In genomic region chr11:67427364-67427859, GRCh38 we compare ENCODE assay signal across 9 cellular contexts. TPM values are rescaled to one million over a fixed set of nuclear protein-coding genes. Genes with fewer than 3 reads are reported as not detected.
A peak's percentile ranks its signal among the peaks of the same experiment; 100 is the strongest.
DNase-seq lines count a peak whose midpoint lies in the region; ATAC-seq and TF ChIP-seq lines count a peak whose summit lies in the region.
"Not testable (repeated sequence)": the region's sequence is repeated elsewhere in the genome, so short reads cannot be mapped to it uniquely, and the experiment has no call there.
"Had no signal": no experiment of that assay in that cellular context is flagged by ENCODE, and none has a peak within 500 bp of the region (broad histone marks: within the 10 kb centered on the region; RNA-seq: fewer than 3 reads in every experiment).

No MANE protein-coding gene starts in this region.

- H3K27ac ChIP-seq in 22Rv1 (peak overlapping the region; percentile 82), GM23338 (ENCODE audit: low read depth) (peak overlapping the region; percentile 75), Panc1 (ENCODE audit: low read length) (peak overlapping the region; percentile 85), dorsolateral prefrontal cortex (peak overlapping the region in 58 of 59 donors; percentile 52 to 99 (median 95)), spleen (peak overlapping the region; percentile 91 to 97 (median 94))
- peak overlapping the region; percentile 97 for H3K27ac ChIP-seq in naive thymus-derived CD4-positive, alpha-beta T cell (ENCODE audit: low read depth, low read length)

- ATAC-seq in GM23338; Panc1; naive thymus-derived CD4-positive, alpha-beta T cell: not testable (repeated sequence)

- H3K36me3 ChIP-seq in GM23338 (ENCODE audit: insufficient read depth); Panc1 (ENCODE audit: control insufficient read depth, insufficient read depth, low read length): not testable (repeated sequence)
- H3K36me3 ChIP-seq in naive thymus-derived CD4-positive, alpha-beta T cell (ENCODE audit: control insufficient read depth in 2 of 3, insufficient read depth in 3 of 3, low read length in 3 of 3): peaks cover 0 to 18% (median 8%) of the 10 kb centered on the region in 3 experiments
- H3K36me3 ChIP-seq in spleen: peaks cover 0 to 33% (median 20%) of the 10 kb centered on the region in 6 donors

- H3K36me3 Mint-ChIP-seq in GM23338 (ENCODE audit: low read depth): peaks cover 12% of the 10 kb centered on the region
- peaks cover 10% of the 10 kb centered on the region for H3K36me3 Mint-ChIP-seq in activated naive CD4-positive, alpha-beta T cell treated with anti-CD3 and anti-CD28 coated beads, Interleukin-2, amount 10 ng/mL, durations not matched to agents 7 days and 5 days
- peaks cover 0 to 13% (median 7%) of the 10 kb centered on the region in 5 donors for H3K36me3 Mint-ChIP-seq in naive thymus-derived CD4-positive, alpha-beta T cell

- H2AFZ ChIP-seq in GM23338: peak overlapping the region; percentile 66

- H3K9me3 Mint-ChIP-seq in GM23338; activated naive CD4-positive, alpha-beta T cell treated with anti-CD3 and anti-CD28 coated beads, Interleukin-2, amount 10 ng/mL, durations not matched to agents 7 days and 5 days; naive thymus-derived CD4-positive, alpha-beta T cell: not testable (repeated sequence)

- not testable (repeated sequence) for H3K9me3 ChIP-seq in Panc1 (ENCODE audit: control insufficient read depth, insufficient read depth, low read depth, low read length); naive thymus-derived CD4-positive, alpha-beta T cell (ENCODE audit: control insufficient read depth in 2 of 3, low read length in 3 of 3); spleen

- H3K4me1 Mint-ChIP-seq in GM23338: not testable (repeated sequence)
- peaks cover 62% of the 10 kb centered on the region for H3K4me1 Mint-ChIP-seq in activated naive CD4-positive, alpha-beta T cell treated with anti-CD3 and anti-CD28 coated beads, Interleukin-2, amount 10 ng/mL, durations not matched to agents 7 days and 5 days
- peaks cover 14 to 61% (median 48%) of the 10 kb centered on the region in 7 donors for H3K4me1 Mint-ChIP-seq in naive thymus-derived CD4-positive, alpha-beta T cell

- CTCF ChIA-PET in Panc1 (lab: Charles Lee); activated naive CD4-positive, alpha-beta T cell treated with anti-CD3 and anti-CD28 coated beads, Interleukin-2, amount 10 ng/mL, durations not matched to agents 7 days and 5 days (lab: Charles Lee): not testable (repeated sequence)
- CTCF ChIA-PET in naive thymus-derived CD4-positive, alpha-beta T cell (lab: Charles Lee): interaction anchor here (1.0 kb wide), 1 partner anchor 20 kb away, joined by 3 read pairs; no protein-coding TSS in a partner anchor

- not testable (repeated sequence) for H3K27me3 ChIP-seq in GM23338 (ENCODE audit: insufficient read depth); Panc1 (ENCODE audit: control insufficient read depth, insufficient read depth, low read length); dorsolateral prefrontal cortex; naive thymus-derived CD4-positive, alpha-beta T cell (ENCODE audit: control insufficient read depth in 2 of 2, insufficient read depth in 2 of 2, low read length in 2 of 2); spleen (replicated peaks in 1 of 7)

- TF ChIP-seq CTCF in 22Rv1 (IDR thresholded peaks at IDR 0.05); GM23338 (conservative IDR thresholded peaks at IDR 0.05; ENCODE audit: low read depth in 2 of 2); Panc1 (IDR thresholded peaks at IDR 0.05); dorsolateral prefrontal cortex (IDR thresholded peaks at IDR 0.05 in 54 of 56, conservative IDR thresholded peaks at IDR 0.05 in 2 of 56; ENCODE audit: low read depth in 1 of 56, partially characterized antibody in 56 of 56); spleen (IDR thresholded peaks at IDR 0.05 in 8 of 11, conservative IDR thresholded peaks at IDR 0.05 in 3 of 11): not testable (repeated sequence)

- BruUV-seq in Panc1 (replicated peaks; lab: Mats Ljungman, UMichigan): not testable (repeated sequence)

- H3K4me2 ChIP-seq in GM23338: peak overlapping the region; percentile 98

- H4K20me1 ChIP-seq in GM23338 (replicated peaks; ENCODE audit: insufficient read depth): not testable (repeated sequence)

- POLR2A ChIA-PET in Panc1 (lab: Charles Lee): not testable (repeated sequence)
- POLR2A ChIA-PET in naive thymus-derived CD4-positive, alpha-beta T cell (lab: Charles Lee): interaction anchor here (2.7 to 31.8 kb wide), 7 partner anchors 9 to 56 kb away, joined by 12 to 1530 read pairs (median 56); partner anchors contain the start of genes AIP, CARNS1, CORO1B and PPP1CA

- intact Hi-C loops in Panc1 (cut with micrococcal nuclease; ENCODE audit: unreplicated experiment); spleen (cut with DNase I; ENCODE audit: low total_unique reads): not testable (repeated sequence)
- intact Hi-C loops in dorsolateral prefrontal cortex (cut with DNase I): loop anchor here (5.0 kb wide), 3 partner anchors 35 to 80 kb away; partner anchors contain the start of genes RAD9A (in 2 of the 2), CDK2AP2 (in 1 of the 2), PITPNM1 (in 1 of the 2) and TMEM134 (in 1 of the 2)
- intact Hi-C loops in naive thymus-derived CD4-positive, alpha-beta T cell (cut with micrococcal nuclease): loop anchor here in 1 of 2 donors (5.0 kb wide), 1 partner anchor 35 kb away; the partner anchor contains the start of gene RAD9A

- H3K4me3 Mint-ChIP-seq in GM23338: peak overlapping the region; percentile 92
- H3K4me3 Mint-ChIP-seq in activated naive CD4-positive, alpha-beta T cell treated with anti-CD3 and anti-CD28 coated beads, Interleukin-2, amount 10 ng/mL, durations not matched to agents 7 days and 5 days: peak overlapping the region; percentile 98
- peak overlapping the region; percentile 92 to 100 (median 98) for H3K4me3 Mint-ChIP-seq in naive thymus-derived CD4-positive, alpha-beta T cell

- not testable (repeated sequence) for DNase-seq in GM23338 (ENCODE audit: low spot score); Panc1 (ENCODE audit: low read depth, low spot score); activated naive CD4-positive, alpha-beta T cell treated with anti-CD3 and anti-CD28 coated beads, Interleukin-2, amount 10 ng/mL, durations not matched to agents 7 days and 5 days; dorsolateral prefrontal cortex; naive thymus-derived CD4-positive, alpha-beta T cell; spleen

- peak overlapping the region; percentile 93 for H3K27ac Mint-ChIP-seq in GM23338
- H3K27ac Mint-ChIP-seq in activated naive CD4-positive, alpha-beta T cell treated with anti-CD3 and anti-CD28 coated beads, Interleukin-2, amount 10 ng/mL, durations not matched to agents 7 days and 5 days: peak overlapping the region; percentile 95
- peak overlapping the region; percentile 94 to 98 (median 96) for H3K27ac Mint-ChIP-seq in naive thymus-derived CD4-positive, alpha-beta T cell

- not testable (repeated sequence) for H3K4me1 ChIP-seq in GM23338 (ENCODE audit: insufficient read depth); Panc1 (ENCODE audit: control insufficient read depth, insufficient read depth, low read length)
- H3K4me1 ChIP-seq in naive thymus-derived CD4-positive, alpha-beta T cell (ENCODE audit: control insufficient read depth in 2 of 2, insufficient read depth in 2 of 2, low read length in 2 of 2): peaks cover 17 to 29% of the 10 kb centered on the region in 2 donors
- peaks cover 14 to 57% (median 35%) of the 10 kb centered on the region in 6 donors for H3K4me1 ChIP-seq in spleen

- TF ChIP-seq POLR2A in spleen (IDR thresholded peaks at IDR 0.05): not testable (repeated sequence)

- WGBS in spleen, 5 donors: 70 to 78% (median 74%) methylated on average over 19 of the region's 19 CpGs

- in situ Hi-C loops in Panc1 (cut with HindIII; ENCODE audit: low pct_unique_long_range_greater_than_20kb, low sequenced_read_pairs): not testable (repeated sequence)

- peaks cover 23% of the 10 kb centered on the region for H3K27me3 Mint-ChIP-seq in GM23338 (ENCODE audit: insufficient read depth, low read depth, poor library complexity)
- H3K27me3 Mint-ChIP-seq in activated naive CD4-positive, alpha-beta T cell treated with anti-CD3 and anti-CD28 coated beads, Interleukin-2, amount 10 ng/mL, durations not matched to agents 7 days and 5 days; naive thymus-derived CD4-positive, alpha-beta T cell: not testable (repeated sequence)

- H3K79me2 ChIP-seq in GM23338 (replicated peaks; ENCODE audit: insufficient read depth): peaks cover 11% of the 10 kb centered on the region

- H3F3A ChIP-seq in GM23338 (replicated peaks; ENCODE audit: low read depth): peaks cover 13% of the 10 kb centered on the region; the same call in 1 of the 2 replicates

- H3K4me3 ChIP-seq in GM23338: peak overlapping the region; percentile 99
- H3K4me3 ChIP-seq in Panc1 (ENCODE audit: low read depth in 2 of 2, low read length in 2 of 2): peak overlapping the region; percentile 63 to 95
- H3K4me3 ChIP-seq in dorsolateral prefrontal cortex: peak overlapping the region; percentile 55 to 99 (median 92)
- peak overlapping the region; percentile 94 for H3K4me3 ChIP-seq in iPS-11a (ENCODE audit: low read depth, low read length)
- H3K4me3 ChIP-seq in naive thymus-derived CD4-positive, alpha-beta T cell (ENCODE audit: low read length): peak overlapping the region; percentile 82
- peak overlapping the region; percentile 72 to 96 (median 80) for H3K4me3 ChIP-seq in spleen

- H3K9me2 ChIP-seq in GM23338 (ENCODE audit: insufficient read depth): not testable (repeated sequence)

RNA-seq across cellular contexts. Expression of gene RPS6KB2, which starts 0.9 kb away (rescaled TPM):
- 41.3 and 48.2 TPM in 2 replicates for total RNA-seq in GM23338 (2014; rRNA removed; shearing (Covaris generic))
- polyA plus RNA-seq in GM23338 (2016; fragmentation: Nextera tagmentation; extraction: Ambion mirVana) (27.7 and 29.5 TPM in 2 replicates), spleen (10 to 100 TPM; 39.5 to 95.0 (median 53.8) TPM)
- total RNA-seq in Panc1 (2021; ENCODE audit: unreplicated experiment) (68.5 TPM), dorsolateral prefrontal cortex (10 to 100 TPM; 13.4 to 47.4 (median 28.2) TPM), spleen (10 to 100 TPM; 51.5 to 65.4 (median 55.4) TPM)
- 87.9 TPM for polyA plus RNA-seq in Panc1 (2012; ENCODE audit: insufficient read length)
- 10 to 100 TPM; 61.9 to 83.9 (median 77.7) TPM for total RNA-seq in naive thymus-derived CD4-positive, alpha-beta T cell
- polyA plus RNA-seq in naive thymus-derived CD4-positive, alpha-beta T cell: 10 to 100 TPM; 45.2 to 46.6 TPM

RNA-seq across cellular contexts. Expression of gene PTPRCAP, which starts 10.1 kb away (rescaled TPM):
- total RNA-seq in GM23338 (2014; rRNA removed; shearing (Covaris generic)): 0.85 and 3.5 TPM in 2 replicates
- polyA plus RNA-seq in GM23338 (2016; fragmentation: Nextera tagmentation; extraction: Ambion mirVana) (2.7 and 3.3 TPM in 2 replicates), spleen (100 to 1,000 TPM; 410 to 557 (median 479) TPM)
- total RNA-seq in Panc1 (2021; ENCODE audit: unreplicated experiment) (0.82 TPM), dorsolateral prefrontal cortex (1 to 10 TPM in 83 of 120 experiments, under 1 TPM in 23, not detected in 14; 0.41 to 5.3 (median 1.8) TPM), spleen (100 to 1,000 TPM; 119 to 278 (median 187) TPM)
- polyA plus RNA-seq in Panc1 (2012; ENCODE audit: insufficient read length): 2.0 TPM
- 100 to 1,000 TPM; 134 to 357 (median 194) TPM for total RNA-seq in naive thymus-derived CD4-positive, alpha-beta T cell
- polyA plus RNA-seq in naive thymus-derived CD4-positive, alpha-beta T cell: 100 to 1,000 TPM; 498 to 670 TPM
- total RNA-seq: RPMI7951 had no signal

RNA-seq across cellular contexts. Expression of gene CARNS1, which starts 11.9 kb away (rescaled TPM):
- total RNA-seq in GM23338 (2014; rRNA removed; shearing (Covaris generic)): 0.27 and 0.76 TPM in 2 replicates
- 0.52 and 0.63 TPM in 2 replicates for polyA plus RNA-seq in GM23338 (2016; fragmentation: Nextera tagmentation; extraction: Ambion mirVana)
- total RNA-seq in Panc1 (2021; ENCODE audit: unreplicated experiment): 1.0 TPM
- polyA plus RNA-seq in Panc1 (2012; ENCODE audit: insufficient read length): 1.4 TPM
- 100 to 1,000 TPM in 61 of 120 experiments, 10 to 100 TPM in 59; 10.4 to 647 (median 104) TPM for total RNA-seq in dorsolateral prefrontal cortex
- total RNA-seq in naive thymus-derived CD4-positive, alpha-beta T cell: 10 to 100 TPM in 2 of 5 experiments, 1 to 10 TPM in 2, under 1 TPM in 1; 0.53 to 14.2 (median 5.1) TPM
- 1 to 10 TPM in 1 of 2 donors, under 1 TPM in 1; 0.97 to 1.4 TPM for polyA plus RNA-seq in naive thymus-derived CD4-positive, alpha-beta T cell
- 1 to 10 TPM; 1.9 to 4.4 (median 2.1) TPM for total RNA-seq in spleen
- polyA plus RNA-seq in spleen: 1 to 10 TPM; 1.0 to 2.0 (median 1.8) TPM
- total RNA-seq: RPMI7951 had no signal

RNA-seq across cellular contexts. Expression of gene CORO1B, which starts 15.9 kb away (rescaled TPM):
- 77.5 and 91.1 TPM in 2 replicates for total RNA-seq in GM23338 (2014; rRNA removed; shearing (Covaris generic))
- 61.5 and 69.5 TPM in 2 replicates for polyA plus RNA-seq in GM23338 (2016; fragmentation: Nextera tagmentation; extraction: Ambion mirVana)
- 158 TPM for total RNA-seq in Panc1 (2021; ENCODE audit: unreplicated experiment)
- 244 TPM for polyA plus RNA-seq in Panc1 (2012; ENCODE audit: insufficient read length)
- total RNA-seq in dorsolateral prefrontal cortex: 10 to 100 TPM; 24.6 to 72.2 (median 38.4) TPM
- total RNA-seq in naive thymus-derived CD4-positive, alpha-beta T cell: 100 to 1,000 TPM in 1 of 5 experiments, 10 to 100 TPM in 4; 15.6 to 311 (median 28.5) TPM
- 10 to 100 TPM; 21.3 to 40.8 TPM for polyA plus RNA-seq in naive thymus-derived CD4-positive, alpha-beta T cell
- total RNA-seq in spleen: 100 to 1,000 TPM in 4 of 7 donors, 10 to 100 TPM in 3; 68.1 to 143 (median 117) TPM
- polyA plus RNA-seq in spleen: 10 to 100 TPM; 40.5 to 70.8 (median 53.7) TPM

RNA-seq across cellular contexts. Expression of gene TBC1D10C, which starts 23.5 kb away (rescaled TPM):
- 0.31 and 0.35 TPM in 2 replicates for total RNA-seq in GM23338 (2014; rRNA removed; shearing (Covaris generic))
- polyA plus RNA-seq in GM23338 (2016; fragmentation: Nextera tagmentation; extraction: Ambion mirVana) (0.17 and 0.31 TPM in 2 replicates), spleen (100 to 1,000 TPM; 174 to 270 (median 196) TPM)
- total RNA-seq in Panc1 (2021; ENCODE audit: unreplicated experiment) (0.33 TPM), dorsolateral prefrontal cortex (1 to 10 TPM in 45 of 120 experiments, under 1 TPM in 67, not detected in 8; 0.11 to 3.6 (median 0.89) TPM), spleen (100 to 1,000 TPM in 4 of 7 donors, 10 to 100 TPM in 3; 66.3 to 132 (median 101) TPM)
- polyA plus RNA-seq in Panc1 (2012; ENCODE audit: insufficient read length): 0.68 TPM
- 100 to 1,000 TPM; 243 to 425 (median 346) TPM for total RNA-seq in naive thymus-derived CD4-positive, alpha-beta T cell
- 100 to 1,000 TPM; 225 to 366 TPM for polyA plus RNA-seq in naive thymus-derived CD4-positive, alpha-beta T cell
- total RNA-seq: RPMI7951 had no signal

Comparison
In these comparisons a context has a peak if more than half of its experiments do, and no peak if none do; other contexts are left out.
1. RNA of gene PTPRCAP, which starts 10.1 kb away (total RNA-seq): 134 to 357 TPM in naive thymus-derived CD4-positive, alpha-beta T cell and 119 to 278 TPM in spleen; 0.85 to 3.5 TPM in GM23338, 0.41 to 5.3 TPM in dorsolateral prefrontal cortex and 0.82 TPM in Panc1 (single experiment); every median in the first group is over 10 times any median in the second.
2. Peak in every context shown above with its lines, with median percentiles within 50 percentile points of each other: H3K27ac ChIP-seq, H3K4me3 ChIP-seq, H3K27ac Mint-ChIP-seq and H3K4me3 Mint-ChIP-seq.